22 cellular contexts compared by ENCODE assay signal in the genomic region with DNA sequence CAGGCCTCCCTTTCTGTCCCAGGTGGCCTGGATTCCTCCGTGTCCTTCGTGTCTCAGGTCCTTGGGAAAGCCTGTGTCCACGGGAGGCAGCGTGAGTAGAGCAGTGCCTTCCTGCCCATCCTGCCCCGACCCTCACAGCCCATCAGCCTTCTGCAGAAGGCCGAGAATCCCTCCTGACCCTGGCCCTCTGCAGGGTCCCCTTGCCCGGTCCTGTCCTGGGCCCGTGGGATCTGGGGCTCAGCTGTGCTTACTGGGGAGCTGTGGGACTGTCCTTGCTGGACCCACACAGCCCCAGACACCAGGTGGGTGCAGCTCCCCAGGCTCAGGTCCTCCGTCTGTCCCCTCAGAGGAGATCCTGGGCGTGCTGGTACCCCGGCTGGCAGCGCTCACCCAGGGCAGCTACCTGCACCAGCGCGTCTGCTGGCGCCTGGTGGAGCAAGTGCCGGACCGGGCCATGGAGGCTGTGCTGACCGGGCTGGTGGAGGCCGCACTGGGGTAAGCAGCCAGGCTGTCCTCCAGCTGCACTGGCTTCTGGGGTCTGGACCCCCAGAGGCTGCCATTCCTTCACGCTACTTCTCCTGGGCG. TPM values are rescaled to one million over a fixed set of nuclear protein-coding genes. Genes with fewer than 3 reads are reported as not detected.
"Had no signal": no experiment of that assay in that cellular context is flagged by ENCODE, and none has a peak within 500 bp of the region (broad histone marks: within the 10 kb centered on the region; RNA-seq: fewer than 3 reads in every experiment).

No MANE protein-coding gene starts in this region.

- H3K27ac Mint-ChIP-seq: activated naive CD4-positive, alpha-beta T cell treated with anti-CD3 and anti-CD28 coated beads, Interleukin-2, amount 50 U/mL, for 24 hours; brain; dendritic cell treated with granulocyte-macrophage colony-stimulating factor and Interleukin-4, amounts not matched to agents 40 ng/mL and 50 ng/mL, for 4 days; memory B cell had no signal

- H3K4me3 Mint-ChIP-seq: activated naive CD4-positive, alpha-beta T cell treated with anti-CD3 and anti-CD28 coated beads, Interleukin-2, amount 50 U/mL, for 24 hours; dendritic cell treated with granulocyte-macrophage colony-stimulating factor and Interleukin-4, amounts not matched to agents 40 ng/mL and 50 ng/mL, for 4 days; memory B cell had no signal

- H3K27ac ChIP-seq: hepatocyte, left ventricle myocardium inferior, upper lobe of right lung had no signal

- DNase-seq: activated CD4-positive, alpha-beta T cell treated with anti-CD3 and anti-CD28 coated beads for 1 hour; activated CD4-positive, alpha-beta T cell treated with anti-CD3 and anti-CD28 coated beads, Interleukin-2, amount 50 U/mL, for 1 hour; activated T-cell treated with anti-CD3 and anti-CD28 coated beads, Interleukin-2, amount 50 U/mL, for 48 hours; anterior cingulate cortex; caudate nucleus; effector CD4-positive, alpha-beta T cell; erythroblast; foreskin fibroblast; left ventricle myocardium inferior; stimulated activated CD4-positive, alpha-beta T cell treated with anti-CD3 and anti-CD28 coated beads, Interleukin-4, amount 100 ng/mL, for 24 hours; stimulated activated naive CD8-positive, alpha-beta T cell treated with anti-CD3 and anti-CD28 coated beads, Interleukin-15, Interleukin-2, amounts not matched to agents 100 U/mL and 50 U/mL, for 24 hours; T-helper 1 cell; T-helper 9 cell; upper lobe of right lung had no signal

- H3K9me3 Mint-ChIP-seq: activated naive CD4-positive, alpha-beta T cell treated with anti-CD3 and anti-CD28 coated beads, Interleukin-2, amount 50 U/mL, for 24 hours; brain; dendritic cell treated with granulocyte-macrophage colony-stimulating factor and Interleukin-4, amounts not matched to agents 40 ng/mL and 50 ng/mL, for 4 days; memory B cell had no signal

- ATAC-seq: stimulated activated naive CD8-positive, alpha-beta T cell treated with anti-CD3 and anti-CD28 coated beads, Interleukin-15, Interleukin-2, amounts not matched to agents 100 U/mL and 50 U/mL, for 24 hours; upper lobe of right lung had no signal

- H3K4me3 ChIP-seq: hepatocyte, left ventricle myocardium inferior, upper lobe of right lung had no signal

- H3K27me3 Mint-ChIP-seq: activated naive CD4-positive, alpha-beta T cell treated with anti-CD3 and anti-CD28 coated beads, Interleukin-2, amount 50 U/mL, for 24 hours; brain; dendritic cell treated with granulocyte-macrophage colony-stimulating factor and Interleukin-4, amounts not matched to agents 40 ng/mL and 50 ng/mL, for 4 days; memory B cell had no signal

- H3K27me3 ChIP-seq: hepatocyte, upper lobe of right lung had no signal

- H3K9me3 ChIP-seq: left ventricle myocardium inferior, upper lobe of right lung had no signal

RNA-seq across cellular contexts. Expression of gene PTX4, which starts 8.4 kb away (rescaled TPM):
- total RNA-seq: fibroblast of lung, hepatocyte, left ventricle myocardium inferior, omental fat pad, subcutaneous adipose tissue, upper lobe of right lung had no signal
